In the genomic region with DNA sequence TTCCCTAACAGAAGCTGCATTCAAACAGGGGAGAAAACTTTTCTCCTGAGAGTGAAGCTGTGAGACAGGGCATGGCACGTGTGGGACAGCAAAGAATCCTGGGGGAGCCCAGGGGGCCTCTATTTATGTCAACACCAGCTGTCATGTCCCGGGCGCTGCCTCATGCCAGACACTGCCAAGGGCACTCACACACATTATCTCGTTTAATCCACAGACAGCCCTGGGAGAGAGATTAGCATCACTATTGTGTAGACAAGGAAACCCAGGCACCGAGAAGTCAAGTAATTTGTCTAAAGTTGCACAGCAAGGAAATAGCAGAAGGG, we compare ENCODE assay signal across 23 cellular contexts. TPM values are rescaled to one million over a fixed set of nuclear protein-coding genes. Genes with fewer than 3 reads are reported as not detected.
DNase-seq lines count a peak whose midpoint lies in the region; ATAC-seq, FAIRE-seq and TF ChIP-seq lines count a peak whose summit lies in the region.
"Had no signal": no experiment of that assay in that cellular context is flagged by ENCODE, and none has a peak within 500 bp of the region (broad histone marks: within the 10 kb centered on the region; RNA-seq: fewer than 3 reads in every experiment).

No MANE protein-coding gene starts in this region.

- ATAC-seq in K562 = no peak
- ATAC-seq: CD8-positive, alpha-beta T cell had no signal

- 0% methylated on average over 5 of the region's 5 CpGs for WGBS in K562 (ENCODE audit: insufficient coverage, low coverage, missing lambda C conversion rate)

- FAIRE-seq in K562 (lab: Jason Lieb, UNC) = no peak
- FAIRE-seq: GM12891, GM18507, H1 had no signal

- no peak overlapping the region for H3K4me2 ChIP-seq in K562 (ENCODE audit: insufficient read depth, low read length)
- H3K4me2 ChIP-seq: BLaER1 had no signal

- intact Hi-C loops in K562 (cut with micrococcal nuclease) = no loop called here

- peak overlapping the region; percentile 42 for H3K4me3 Mint-ChIP-seq in type B pancreatic cell
- H3K4me3 Mint-ChIP-seq: CD8-positive, alpha-beta T cell had no signal

- TF ChIP-seq EP300 in K562 (IDR thresholded peaks at IDR 0.05; ENCODE audit: low read length) = no peak

- H3K36me3 ChIP-seq in K562 (ENCODE audit: control insufficient read depth, insufficient read depth, low read length) = no peaks in the 10 kb centered on the region
- H3K36me3 ChIP-seq: BLaER1, SJCRH30 had no signal

- H3K79me2 ChIP-seq in K562 (ENCODE audit: control insufficient read depth, insufficient read depth, low read length) = no peaks in the 10 kb centered on the region

- no peak overlapping the region for H2AFZ ChIP-seq in K562 (ENCODE audit: low read depth, low read length)

- peaks cover 9% of the 10 kb centered on the region; the same call in 1 of the 2 replicates for H4K20me1 ChIP-seq in K562 (replicated peaks; ENCODE audit: control insufficient read depth, insufficient read depth, low read length)

- peak overlapping the region; percentile 97 for H3K27ac Mint-ChIP-seq in type B pancreatic cell
- H3K27ac Mint-ChIP-seq: CD8-positive, alpha-beta T cell had no signal

- H3K4me3 ChIP-seq in K562 = no peak overlapping the region
- H3K4me3 ChIP-seq: BLaER1, SJCRH30 had no signal

- peak; percentile 11 to 45 for DNase-seq in NCI-H524 (lab: John Stamatoyannopoulos, UW)
- DNase-seq in NCI-H524 treated with DMSO at 0.1 percent for 48 hours (lab: John Stamatoyannopoulos, UW) = no peak
- DNase-seq in K562 (ENCODE audit: extremely low read depth in 1 of 4, low spot score in 3 of 4) = no peak
- peak; percentile 77 for DNase-seq in myocyte (ENCODE audit: low read depth)
- no peak for DNase-seq in type B pancreatic cell (ENCODE audit: extremely low spot score, unreplicated experiment)
- DNase-seq in NCI-H2081 (lab: John Stamatoyannopoulos, UW) = no peak
- DNase-seq in T-helper 2 cell = no peak
- no peak for DNase-seq in DMS114 treated with DMSO at 0.1 percent for 48 hours (lab: John Stamatoyannopoulos, UW; ENCODE audit: unreplicated experiment)
- DNase-seq: 8988T; CD8-positive, alpha-beta T cell; GF-D8; KG1; NCI-H1436; NCI-H2029 treated with DMSO at 0.1 percent for 48 hours; NCI-H2227 treated with DMSO at 0.1 percent for 48 hours; NCI-H526; NK-92 treated with Interleukin-12 subunit alpha and Interleukin-12 subunit beta, amount 100 ng/mL, for 24 hours had no signal

- H3K4me1 ChIP-seq in K562 (replicated peaks in 1 of 2; ENCODE audit: control insufficient read depth in 2 of 2, insufficient read depth in 2 of 2, low read length in 2 of 2) = peaks cover 0 to 3% of the 10 kb centered on the region in 2 experiments; a peak in 2 of 5 replicates
- H3K4me1 ChIP-seq: SJCRH30 had no signal

- no peak overlapping the region for H3K9ac ChIP-seq in K562 (ENCODE audit: insufficient read depth in 1 of 2, low read depth in 2 of 2, low read length in 2 of 2)
- H3K9ac ChIP-seq: BLaER1 had no signal

- H3K4me1 Mint-ChIP-seq in type B pancreatic cell (ENCODE audit: unreplicated experiment) = peaks cover 47% of the 10 kb centered on the region

- H3K36me3 Mint-ChIP-seq in type B pancreatic cell = no peaks in the 10 kb centered on the region
- H3K36me3 Mint-ChIP-seq: CD8-positive, alpha-beta T cell had no signal

- CTCF ChIA-PET in K562 (lab: Yijun Ruan, JAX; ENCODE audit: low intra/inter-chr PET ratio) = no interaction called here

- in situ Hi-C loops in K562 (cut with MboI) = no loop called here

- H3K9me1 ChIP-seq in K562 (ENCODE audit: control insufficient read depth, insufficient read depth, low read length) = no peaks in the 10 kb centered on the region

- peaks cover 5% of the 10 kb centered on the region for H3K9me3 Mint-ChIP-seq in type B pancreatic cell
- H3K9me3 Mint-ChIP-seq: CD8-positive, alpha-beta T cell had no signal

- TF ChIP-seq CTCF in K562 (IDR thresholded peaks at IDR 0.05 in 2 of 3, conservative IDR thresholded peaks at IDR 0.05 in 1 of 3; ENCODE audit: insufficient read depth in 2 of 3, low read depth in 1 of 3, low read length in 3 of 3) (no peak), type B pancreatic cell (conservative IDR thresholded peaks at IDR 0.05) (no peak)

- peaks cover 25 to 83% of the 10 kb centered on the region in 2 experiments; a peak in 4 of 5 replicates for H3K27me3 ChIP-seq in K562 (ENCODE audit: control insufficient read depth in 2 of 2, insufficient read depth in 2 of 2, low read length in 2 of 2)

- no peak overlapping the region for H3K27ac ChIP-seq in K562 (ENCODE audit: extremely low read depth, low read depth, low read length)
- H3K27ac ChIP-seq: BLaER1, SJCRH30 had no signal

- no peak for TF ChIP-seq RAD21 in K562 (CRISPR knock-in tag; conservative IDR thresholded peaks at IDR 0.05 in 1 of 2, IDR thresholded peaks at IDR 0.05 in 1 of 2)

- no peaks in the 10 kb centered on the region for H3K9me3 ChIP-seq in K562 (replicated peaks; ENCODE audit: control insufficient read depth, insufficient read depth, low read depth, low read length)
- H3K9me3 ChIP-seq: BLaER1, SJCRH30 had no signal

- BruUV-seq in K562 (replicated peaks; lab: Mats Ljungman, UMichigan) = no TSS peak

- POLR2A ChIA-PET in K562 (lab: Yijun Ruan, JAX) = no interaction called here

- peaks cover 8% of the 10 kb centered on the region for H3K27me3 Mint-ChIP-seq in type B pancreatic cell

- no peak for TF ChIP-seq POLR2A in K562 (conservative IDR thresholded peaks at IDR 0.05)

TF ChIP-seq in K562, 482 proteins besides CTCF, POLR2A, EP300 and RAD21:
- TF ChIP-seq RBM25 (IDR thresholded peaks at IDR 0.05; ENCODE audit: low read depth, low read length, severe bottlenecking) (peak; percentile 8), ZFP36 (IDR thresholded peaks at IDR 0.05; ENCODE audit: low read depth, low read length, partially characterized antibody) (peak; percentile 37), FUS (optimal IDR thresholded peaks at IDR 0.05; ENCODE audit: low read depth, low read length) (no peak)

RNA-seq across cellular contexts. Expression of a gene that starts 8.2 kb away (rescaled TPM):
- not detected in 2 replicates for total RNA-seq in K562 (2011; cell fraction: chromatin; rRNA removed; ENCODE audit: low replicate concordance)
- not detected in 2 replicates for total RNA-seq in K562 (2011; cell fraction: nucleolus; rRNA removed)
- not detected in 2 replicates for total RNA-seq in K562 (2011; cell fraction: nucleoplasm; rRNA removed)
- total RNA-seq in K562 (2014; rRNA removed) = not detected in 2 replicates
- not detected in 2 replicates for total RNA-seq in K562 (2014; rRNA removed; fragmentation: Illumina TruSeq; extraction: Trizol)
- total RNA-seq in K562 (2015; rRNA removed; fragmentation: Illumina TruSeq; extraction: Trizol) = not detected in 2 replicates
- not detected in 2 replicates for total RNA-seq in K562 (2021)
- polyA plus RNA-seq in K562 (2011; rRNA removed) = not detected in 2 replicates
- polyA plus RNA-seq in K562 (2011; cell fraction: cytosol; rRNA removed) = not detected in 2 replicates
- polyA plus RNA-seq in K562 (2011; cell fraction: nucleus; rRNA removed) = not detected in 2 replicates
- not detected in 2 replicates for polyA plus RNA-seq in K562 (2012)
- polyA plus RNA-seq in K562 (2014; fragmentation: Illumina TruSeq; extraction: Trizol) = not detected in 2 replicates
- polyA plus RNA-seq in K562 (2014; fragmentation: Nextera tagmentation; extraction: Ambion mirVana) = not detected
- polyA plus RNA-seq in K562 (2014; rRNA removed) = not detected in 2 replicates
- not detected in 2 replicates for polyA minus RNA-seq in K562 (2011; rRNA and poly(A)+ RNA removed)
- polyA minus RNA-seq in K562 (2011; cell fraction: cytosol; rRNA and poly(A)+ RNA removed) = not detected in 2 replicates
- not detected in 2 replicates for polyA minus RNA-seq in K562 (2011; cell fraction: nucleus; rRNA and poly(A)+ RNA removed)
- total RNA-seq in myocyte = 1.6 and 2.2 TPM in 2 replicates
- 2.5 TPM for polyA plus RNA-seq in myocyte (2012)
- 205 and 250 TPM in 2 replicates for total RNA-seq in type B pancreatic cell (ENCODE audit: low replicate concordance)
- total RNA-seq: H1, OCI-LY7, SJCRH30 had no signal
- polyA plus RNA-seq: H1 had no signal

Comparison
In these comparisons a context has a peak if more than half of its experiments do, and no peak if none do; other contexts are left out.
1. DNase-seq: peak in NCI-H524 (2 of 2) and myocyte (single experiment); none in NCI-H524 treated with DMSO at 0.1 percent for 48 hours (single experiment), K562 (0 of 4), type B pancreatic cell (single experiment), NCI-H2081 (0 of 2), T-helper 2 cell (0 of 5) and DMS114 treated with DMSO at 0.1 percent for 48 hours (single experiment).
2. RNA of a gene that starts 8.2 kb away (total RNA-seq): 205 to 250 TPM in type B pancreatic cell; 1.6 to 2.2 TPM in myocyte and not detected in K562; every median in the first group is over 10 times any median in the second.